24 cellular contexts compared by ENCODE assay signal in the genomic region with DNA sequence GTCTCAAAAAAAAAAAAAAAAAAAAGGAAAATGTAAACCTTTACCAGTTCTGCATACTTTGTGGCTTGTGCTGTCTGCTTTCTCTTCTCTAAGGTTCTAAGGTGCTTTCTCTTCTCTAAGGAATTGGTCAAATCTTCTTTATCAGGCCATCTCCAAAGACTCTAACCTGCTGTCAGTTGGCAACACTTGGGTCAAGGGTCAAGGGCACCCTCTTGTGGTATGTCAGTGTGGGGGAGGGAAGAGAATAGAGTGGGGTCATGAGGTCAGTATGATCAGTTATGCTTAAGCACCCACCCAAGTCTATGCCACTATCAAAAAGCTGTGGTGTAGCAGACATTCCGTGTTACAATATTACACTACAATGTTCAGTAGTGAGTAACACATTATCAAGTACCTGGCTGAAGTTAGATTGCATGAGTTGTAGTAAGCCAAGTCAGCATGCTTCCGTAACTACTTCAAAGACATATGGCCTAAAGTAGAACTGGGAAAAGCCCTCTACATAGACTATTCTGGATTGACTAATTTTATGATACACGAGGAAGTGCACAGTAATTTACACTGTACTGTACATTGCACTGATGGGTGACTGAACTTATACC. TPM values are rescaled to one million over a fixed set of nuclear protein-coding genes. Genes with fewer than 3 reads are reported as not detected.
DNase-seq lines count a peak whose midpoint lies in the region; ATAC-seq, FAIRE-seq and TF ChIP-seq lines count a peak whose summit lies in the region.
"Had no signal": no experiment of that assay in that cellular context is flagged by ENCODE, and none has a peak within 500 bp of the region (broad histone marks: within the 10 kb centered on the region; RNA-seq: fewer than 3 reads in every experiment).

No MANE protein-coding gene starts in this region.

- H3K56ac ChIP-seq in H1 (replicated peaks; ENCODE audit: insufficient read length, low read depth, low read length) = no peak overlapping the region

- H3K27me3 Mint-ChIP-seq in activated T-cell treated with anti-CD3 and anti-CD28 coated beads, Interleukin-2, amount 50 U/mL, for 72 hours (ENCODE audit: low read depth) = no peaks in the 10 kb centered on the region
- no peaks in the 10 kb centered on the region for H3K27me3 Mint-ChIP-seq in activated T-cell treated with anti-CD3 and anti-CD28 coated beads, Interleukin-2, amount 50 U/mL, for 4 hours (ENCODE audit: low read depth)

- H2BK12ac ChIP-seq in H1 (ENCODE audit: low read depth, low read length) = no peak overlapping the region

- H4K5ac ChIP-seq in H1 (ENCODE audit: insufficient read length, low read depth, low read length) = no peak overlapping the region

- H3K79me1 ChIP-seq in H1 (ENCODE audit: low read depth, low read length) = no peaks in the 10 kb centered on the region

- intact Hi-C loops in OCI-LY7 (cut with micrococcal nuclease; ENCODE audit: unreplicated experiment) = no loop called here
- intact Hi-C loops in upper lobe of right lung (cut with DNase I) = no loop called here
- intact Hi-C loops in spleen (cut with DNase I; ENCODE audit: low total_unique reads) = no loop called here

- no peaks in the 10 kb centered on the region for H3K9me2 ChIP-seq in OCI-LY7 (ENCODE audit: insufficient read depth, low read length)
- H3K9me2 ChIP-seq: SK-N-SH had no signal

- H3K4me2 ChIP-seq in OCI-LY7 (ENCODE audit: low read length) = no peak overlapping the region
- H3K4me2 ChIP-seq in H1 (ENCODE audit: insufficient read depth in 1 of 2, low read depth in 2 of 2, low read length in 2 of 2) = no peak overlapping the region
- H3K4me2 ChIP-seq: SK-N-SH had no signal

- BruUV-seq in OCI-LY7 (replicated peaks; lab: Mats Ljungman, UMichigan) = no TSS peak

- no peak for DNase-seq in activated T-cell treated with anti-CD3 and anti-CD28 coated beads, Interleukin-2, amount 50 U/mL, for 72 hours
- no peak for DNase-seq in activated T-cell treated with anti-CD3 and anti-CD28 coated beads, Interleukin-2, amount 50 U/mL, for 4 hours
- DNase-seq in OCI-LY7 (ENCODE audit: low spot score) (no peak), H1 (ENCODE audit: low read depth in 1 of 2, low spot score in 2 of 2) (no peak), upper lobe of right lung (no peak), spleen (no peak), AML-193 (lab: John Stamatoyannopoulos, UW) (no peak)
- DNase-seq in activated effector memory CD4-positive, alpha-beta T cell treated with Interleukin-2 at 50 U/mL for 16 hours = no peak
- DNase-seq: ACHN; C1 segment of cervical spinal cord; CD8-positive, alpha-beta T cell; GDM1; H7; KBM-7; NCI-H1105; NCI-H146; NCI-H2029 treated with DMSO at 0.1 percent for 48 hours; NCI-H2171; NCI-H524 treated with DMSO at 0.1 percent for 48 hours; PC-3; SHP77 treated with DMSO at 0.1 percent for 48 hours; SK-N-SH had no signal

- no peaks in the 10 kb centered on the region for H3K4me1 Mint-ChIP-seq in activated T-cell treated with anti-CD3 and anti-CD28 coated beads, Interleukin-2, amount 50 U/mL, for 72 hours (ENCODE audit: low read depth)
- H3K4me1 Mint-ChIP-seq in activated T-cell treated with anti-CD3 and anti-CD28 coated beads, Interleukin-2, amount 50 U/mL, for 4 hours (ENCODE audit: low read depth) = no peaks in the 10 kb centered on the region

- TF ChIP-seq CTCF in OCI-LY7 (conservative IDR thresholded peaks at IDR 0.05; ENCODE audit: low read length) (peak; percentile 36), H1 (IDR thresholded peaks at IDR 0.05; ENCODE audit: control extremely low read depth in 1 of 3, insufficient read depth in 1 of 3, low read depth in 1 of 3, low read length in 3 of 3) (no peak), upper lobe of right lung (IDR thresholded peaks at IDR 0.05) (no peak), spleen (IDR thresholded peaks at IDR 0.05 in 8 of 11, conservative IDR thresholded peaks at IDR 0.05 in 3 of 11) (no peak)

- H3K9ac ChIP-seq in H1 (replicated peaks in 1 of 4; ENCODE audit: extremely low read depth in 1 of 4, low read depth in 3 of 4, low read length in 3 of 4) = no peak overlapping the region
- H3K9ac ChIP-seq: SK-N-SH had no signal

- H3K23me2 ChIP-seq in H1 (ENCODE audit: low read depth, low read length) = no peaks in the 10 kb centered on the region

- H2BK15ac ChIP-seq in H1 (ENCODE audit: low read length) = no peak overlapping the region

- H2BK20ac ChIP-seq in H1 (ENCODE audit: low read length) = no peak overlapping the region

- no peaks in the 10 kb centered on the region for H3K9me3 ChIP-seq in OCI-LY7 (ENCODE audit: low read length)
- H3K9me3 ChIP-seq in H1 (ENCODE audit: insufficient read depth in 2 of 2, low read depth in 1 of 2, low read length in 1 of 2) = no peaks in the 10 kb centered on the region
- H3K9me3 ChIP-seq in upper lobe of right lung = no peaks in the 10 kb centered on the region
- peaks cover 4 to 52% (median 44%) of the 10 kb centered on the region in 8 donors for H3K9me3 ChIP-seq in spleen
- H3K9me3 ChIP-seq: SK-N-SH had no signal

- CTCF ChIA-PET in OCI-LY7 (lab: Charles Lee; ENCODE audit: unreplicated experiment) (no interaction called here), H1 (lab: Charles Lee; ENCODE audit: partially characterized antibody) (interaction anchor here (0.6 to 1.1 kb wide), 2 partner anchors 47 to 99 kb away, joined by 3 read pairs; a partner anchor contains a TSS)

- H3K27me3 ChIP-seq in H1 (replicated peaks in 1 of 4; ENCODE audit: control insufficient read depth in 3 of 4, extremely low read depth in 1 of 4, insufficient read depth in 3 of 4, low read length in 3 of 4) (no peaks in the 10 kb centered on the region), upper lobe of right lung (no peaks in the 10 kb centered on the region), spleen (replicated peaks in 1 of 7) (no peaks in the 10 kb centered on the region)

- H3K23ac ChIP-seq in H1 (ENCODE audit: insufficient read length) = no peak overlapping the region

- H2AK5ac ChIP-seq in H1 (ENCODE audit: low read depth, low read length) = no peak overlapping the region

- no peaks in the 10 kb centered on the region for H3K79me2 ChIP-seq in OCI-LY7 (ENCODE audit: insufficient read depth, low read depth, low read length)
- no peaks in the 10 kb centered on the region for H3K79me2 ChIP-seq in H1 (ENCODE audit: control insufficient read depth in 1 of 2, insufficient read depth in 2 of 2, low read length in 2 of 2)

- peak; percentile 43 to 45 for ATAC-seq in activated T-cell treated with anti-CD3 and anti-CD28 coated beads, Interleukin-2, amount 50 U/mL, for 72 hours (replicated peaks in 1 of 2)
- no peak for ATAC-seq in activated T-cell treated with anti-CD3 and anti-CD28 coated beads, Interleukin-2, amount 50 U/mL, for 4 hours
- ATAC-seq in upper lobe of right lung = peak; percentile 45
- ATAC-seq: CD8-positive, alpha-beta T cell; PC-3 had no signal

- peak; percentile 18 to 35; a peak in 2 of 4 replicates for TF ChIP-seq RAD21 in H1 (IDR thresholded peaks at IDR 0.05 in 1 of 2, conservative IDR thresholded peaks at IDR 0.05 in 1 of 2; ENCODE audit: low read depth in 2 of 2, low read length in 2 of 2)

- H3K4me3 Mint-ChIP-seq in activated T-cell treated with anti-CD3 and anti-CD28 coated beads, Interleukin-2, amount 50 U/mL, for 72 hours = no peak overlapping the region
- no peak overlapping the region for H3K4me3 Mint-ChIP-seq in activated T-cell treated with anti-CD3 and anti-CD28 coated beads, Interleukin-2, amount 50 U/mL, for 4 hours
- H3K4me3 Mint-ChIP-seq: CD8-positive, alpha-beta T cell had no signal

- POLR2A ChIA-PET in OCI-LY7 (lab: Charles Lee) = interaction anchor here (0.7 to 1.5 kb wide), 2 partner anchors 47 to 857 kb away, joined by 3 to 5 read pairs; a partner anchor contains a TSS
- POLR2A ChIA-PET in H1 (lab: Charles Lee; ENCODE audit: partially characterized antibody) = no interaction called here

- no peak for FAIRE-seq in H1 (lab: Jason Lieb, UNC)
- FAIRE-seq: GM19239 had no signal

- H3K27ac ChIP-seq in OCI-LY7 (ENCODE audit: low read depth, low read length, poor library complexity, severe bottlenecking) (no peak overlapping the region), H1 (ENCODE audit: low read depth, low read length) (no peak overlapping the region), upper lobe of right lung (no peak overlapping the region), spleen (no peak overlapping the region)
- H3K27ac ChIP-seq: 22Rv1 had no signal

- H3K9me3 Mint-ChIP-seq in activated T-cell treated with anti-CD3 and anti-CD28 coated beads, Interleukin-2, amount 50 U/mL, for 72 hours = peaks cover 18 to 24% of the 10 kb centered on the region in 2 donors
- H3K9me3 Mint-ChIP-seq in activated T-cell treated with anti-CD3 and anti-CD28 coated beads, Interleukin-2, amount 50 U/mL, for 4 hours = peaks cover 35% of the 10 kb centered on the region

- no peak overlapping the region for H3K14ac ChIP-seq in H1 (ENCODE audit: insufficient read length)

- H4K20me1 ChIP-seq in OCI-LY7 (ENCODE audit: insufficient read depth, low read length) = no peaks in the 10 kb centered on the region
- H4K20me1 ChIP-seq in H1 (replicated peaks in 1 of 2; ENCODE audit: control insufficient read depth in 1 of 2, insufficient read depth in 2 of 2, low read length in 2 of 2) = no peaks in the 10 kb centered on the region

- no peak overlapping the region for H4K91ac ChIP-seq in H1 (replicated peaks; ENCODE audit: insufficient read length, low read length)

- H3K4me3 ChIP-seq in OCI-LY7 (ENCODE audit: low read depth, low read length, poor library complexity, severe bottlenecking) (no peak overlapping the region), H1 (ENCODE audit: extremely low read depth in 1 of 4, insufficient read depth in 2 of 4, low read depth in 3 of 4, low read length in 4 of 4) (no peak overlapping the region), upper lobe of right lung (no peak overlapping the region), spleen (no peak overlapping the region)

- H4K8ac ChIP-seq in H1 (ENCODE audit: extremely low read depth, insufficient read depth, low read length) = no peak overlapping the region

- H3K18ac ChIP-seq in H1 (ENCODE audit: extremely low read depth, low read length) = no peak overlapping the region

- peaks cover 13 to 22% of the 10 kb centered on the region in 2 donors for H3K36me3 Mint-ChIP-seq in activated T-cell treated with anti-CD3 and anti-CD28 coated beads, Interleukin-2, amount 50 U/mL, for 72 hours (ENCODE audit: insufficient read depth in 2 of 2)
- H3K36me3 Mint-ChIP-seq in activated T-cell treated with anti-CD3 and anti-CD28 coated beads, Interleukin-2, amount 50 U/mL, for 4 hours (ENCODE audit: insufficient read depth) = peaks cover 4% of the 10 kb centered on the region

- no peak overlapping the region for H2BK5ac ChIP-seq in H1 (ENCODE audit: low read depth, low read length)

- H3K36me3 ChIP-seq in OCI-LY7 (ENCODE audit: insufficient read depth, low read length) (no peaks in the 10 kb centered on the region), H1 (ENCODE audit: control insufficient read depth in 2 of 4, insufficient read depth in 4 of 4, low read length in 3 of 4) (no peaks in the 10 kb centered on the region), upper lobe of right lung (no peaks in the 10 kb centered on the region), spleen (no peaks in the 10 kb centered on the region)

- TF ChIP-seq EP300 in H1 (IDR thresholded peaks at IDR 0.05; ENCODE audit: borderline replicate concordance in 1 of 2, low read depth in 2 of 2, low read length in 2 of 2) = no peak

- no peak overlapping the region for H2BK120ac ChIP-seq in H1 (replicated peaks; ENCODE audit: low read depth, low read length)

- H2AFZ ChIP-seq in OCI-LY7 (ENCODE audit: low read length) (no peak overlapping the region), H1 (ENCODE audit: low read length) (no peak overlapping the region)

- H3K27ac Mint-ChIP-seq in activated T-cell treated with anti-CD3 and anti-CD28 coated beads, Interleukin-2, amount 50 U/mL, for 72 hours = no peak overlapping the region
- H3K27ac Mint-ChIP-seq: CD8-positive, alpha-beta T cell had no signal

- 91% methylated on average over 3 of the region's 3 CpGs; no CpG with 5 or more reads in 1 of the 2 experiments for WGBS in H1 (ENCODE audit: extremely low coverage in 1 of 2, insufficient coverage in 1 of 2, insufficient read length in 1 of 2, insufficient replicate concordance in 2 of 2, low coverage in 1 of 2, low lambda C conversion rate in 2 of 2, missing lambda C conversion rate in 1 of 2), 2 experiments
- 92 to 100% (median 95%) methylated on average over 3 of the region's 3 CpGs for WGBS in spleen, 5 donors

- no peak overlapping the region for H3K4ac ChIP-seq in H1 (replicated peaks; ENCODE audit: insufficient read length, low read depth, low read length)

- no peaks in the 10 kb centered on the region for H3K4me1 ChIP-seq in OCI-LY7 (ENCODE audit: insufficient read depth, low read length, poor library complexity, severe bottlenecking)
- H3K4me1 ChIP-seq in H1 (replicated peaks in 1 of 4; ENCODE audit: control insufficient read depth in 3 of 4, insufficient read depth in 4 of 4, low read length in 3 of 4) = no peaks in the 10 kb centered on the region
- H3K4me1 ChIP-seq in upper lobe of right lung = peaks cover 12% of the 10 kb centered on the region
- H3K4me1 ChIP-seq in spleen = no peaks in the 10 kb centered on the region

- TF ChIP-seq POLR2A in H1 (IDR thresholded peaks at IDR 0.05; ENCODE audit: control extremely low read depth in 1 of 2, low read depth in 2 of 2, low read length in 2 of 2) = no peak
- no peak for TF ChIP-seq POLR2A in spleen (IDR thresholded peaks at IDR 0.05)

RNA-seq across cellular contexts. Expression of a gene that starts 25.0 kb away (rescaled TPM):
- total RNA-seq in activated T-cell treated with anti-CD3 and anti-CD28 coated beads, Interleukin-2, amount 50 U/mL, for 72 hours = 10 to 100 TPM; 15.0 to 15.2 TPM
- total RNA-seq in activated T-cell treated with anti-CD3 and anti-CD28 coated beads, Interleukin-2, amount 50 U/mL, for 4 hours = 1 to 10 TPM; 5.5 to 6.3 (median 5.9) TPM
- not detected in 2 replicates for total RNA-seq in OCI-LY7 (2014; rRNA removed; shearing (Covaris generic))
- total RNA-seq in OCI-LY7 (2022) = not detected in 2 replicates
- total RNA-seq in H1 (2021; fragmentation: NEBNext Ultra II Directional; extraction: Animal tissue kit (Norgen Biotek cat#: 25700)) = not detected in 2 replicates
- polyA plus RNA-seq in H1 (2011; rRNA removed) = 0.95 and 1.1 TPM in 2 replicates
- 1.2 TPM for polyA plus RNA-seq in H1 (2011; cell fraction: cytosol; rRNA removed)
- polyA plus RNA-seq in H1 (2011; cell fraction: nucleus; rRNA removed) = 1.3 TPM
- 0.39 to 0.66 TPM (median 0.62 TPM) in 4 replicates for polyA plus RNA-seq in H1 (2012, experiment 1 of 2)
- 0.38 TPM for polyA plus RNA-seq in H1 (2012, experiment 2 of 2)
- polyA plus RNA-seq in H1 (2013, experiment 1 of 2) = 0.08 TPM
- polyA plus RNA-seq in H1 (2013, experiment 2 of 2) = 0.26 TPM
- 0.85 and 2.2 TPM in 2 replicates for polyA minus RNA-seq in H1 (2011; rRNA and poly(A)+ RNA removed)
- 1.2 TPM for polyA minus RNA-seq in H1 (2011; cell fraction: cytosol; rRNA and poly(A)+ RNA removed)
- polyA minus RNA-seq in H1 (2011; cell fraction: nucleus; rRNA and poly(A)+ RNA removed) = 1.6 TPM
- total RNA-seq in upper lobe of right lung = 7.7 TPM
- total RNA-seq in spleen = 10 to 100 TPM in 6 of 7 donors, 1 to 10 TPM in 1; 7.2 to 17.1 (median 13.1) TPM
- 1 to 10 TPM; 3.7 to 4.9 (median 4.0) TPM for polyA plus RNA-seq in spleen
- total RNA-seq: H7 had no signal
- polyA plus RNA-seq: SK-N-SH had no signal

RNA-seq across cellular contexts. Expression of a gene that starts 46.5 kb away (rescaled TPM):
- total RNA-seq in activated T-cell treated with anti-CD3 and anti-CD28 coated beads, Interleukin-2, amount 50 U/mL, for 72 hours = 10 to 100 TPM; 30.7 to 35.5 TPM
- total RNA-seq in activated T-cell treated with anti-CD3 and anti-CD28 coated beads, Interleukin-2, amount 50 U/mL, for 4 hours = 10 to 100 TPM; 18.6 to 23.4 (median 21.2) TPM
- total RNA-seq in OCI-LY7 (2014; rRNA removed; shearing (Covaris generic)) = 13.9 and 17.6 TPM in 2 replicates
- total RNA-seq in OCI-LY7 (2022) = 17.8 and 22.0 TPM in 2 replicates
- 6.2 TPM in 2 replicates for total RNA-seq in H1 (2021; fragmentation: NEBNext Ultra II Directional; extraction: Animal tissue kit (Norgen Biotek cat#: 25700))
- 3.0 and 4.8 TPM in 2 replicates for polyA plus RNA-seq in H1 (2011; rRNA removed)
- polyA plus RNA-seq in H1 (2011; cell fraction: cytosol; rRNA removed) = 4.3 TPM
- 3.5 TPM for polyA plus RNA-seq in H1 (2011; cell fraction: nucleus; rRNA removed)
- 5.3 to 6.4 TPM (median 5.7 TPM) in 4 replicates for polyA plus RNA-seq in H1 (2012, experiment 1 of 2)
- 0.81 TPM for polyA plus RNA-seq in H1 (2012, experiment 2 of 2)
- 4.1 TPM for polyA plus RNA-seq in H1 (2013, experiment 1 of 2)
- 5.1 TPM for polyA plus RNA-seq in H1 (2013, experiment 2 of 2)
- 8.8 and 14.6 TPM in 2 replicates for polyA minus RNA-seq in H1 (2011; rRNA and poly(A)+ RNA removed)
- polyA minus RNA-seq in H1 (2011; cell fraction: cytosol; rRNA and poly(A)+ RNA removed) = 3.1 TPM
- polyA minus RNA-seq in H1 (2011; cell fraction: nucleus; rRNA and poly(A)+ RNA removed) = 6.3 TPM
- 12.0 TPM for total RNA-seq in upper lobe of right lung
- total RNA-seq in spleen = 10 to 100 TPM in 6 of 7 donors, 1 to 10 TPM in 1; 9.2 to 18.0 (median 10.7) TPM
- 10 to 100 TPM; 10.2 to 14.4 (median 11.7) TPM for polyA plus RNA-seq in spleen

Comparison
In these comparisons a context has a peak if more than half of its experiments do, and no peak if none do; other contexts are left out.
1. ATAC-seq: peak in activated T-cell treated with anti-CD3 and anti-CD28 coated beads, Interleukin-2, amount 50 U/mL, for 72 hours (2 of 2) and upper lobe of right lung (single experiment); none in activated T-cell treated with anti-CD3 and anti-CD28 coated beads, Interleukin-2, amount 50 U/mL, for 4 hours (0 of 2).